15 cellular contexts compared by ENCODE assay signal in the genomic region with DNA sequence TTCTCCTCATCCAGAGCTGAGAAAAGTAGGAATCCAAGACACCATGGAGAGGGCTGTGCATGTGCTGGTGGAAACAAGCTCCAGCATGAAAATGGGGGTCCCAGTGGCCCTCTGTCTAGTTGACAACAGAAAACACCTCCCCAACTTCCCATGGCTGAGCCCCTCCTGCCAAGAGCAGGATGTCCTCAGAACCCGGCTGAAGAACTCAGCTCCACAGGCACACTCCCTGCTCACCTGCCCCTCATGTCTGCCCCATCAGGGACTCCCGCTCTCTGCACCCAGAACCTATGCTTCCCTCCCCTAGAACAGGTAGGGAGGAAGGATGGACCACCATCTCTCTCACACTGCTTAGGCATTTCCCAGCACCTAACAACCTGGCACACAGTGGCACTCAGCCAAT.
DNase-seq lines count a peak whose midpoint lies in the region; ATAC-seq and TF ChIP-seq lines count a peak whose summit lies in the region.
"Had no signal": no experiment of that assay in that cellular context is flagged by ENCODE, and none has a peak within 500 bp of the region (broad histone marks: within the 10 kb centered on the region; RNA-seq: fewer than 3 reads in every experiment).

No MANE protein-coding gene starts in this region.

- no peak overlapping the region for H2BK15ac ChIP-seq in mesendoderm (replicated peaks; ENCODE audit: low read depth)

- no peaks in the 10 kb centered on the region for H3K79me1 ChIP-seq in mesendoderm (ENCODE audit: low read length)

- no peak overlapping the region for H2AK5ac ChIP-seq in mesendoderm (ENCODE audit: low read length)

- H3K56ac ChIP-seq in mesendoderm (ENCODE audit: low read length), result no peak overlapping the region

- no peak for TF ChIP-seq POLR2A in gastrocnemius medialis (IDR thresholded peaks at IDR 0.05)

- H4K5ac ChIP-seq in mesendoderm (ENCODE audit: low read length), result no peak overlapping the region

- peaks cover 22% of the 10 kb centered on the region for H3K27me3 Mint-ChIP-seq in brain
- H3K27me3 Mint-ChIP-seq: CD8-positive, alpha-beta memory T cell had no signal

- DNase-seq in NCI-H748 (lab: John Stamatoyannopoulos, UW; ENCODE audit: unreplicated experiment) (peak; percentile 26), NCI-H748 treated with DMSO at 0.1 percent for 48 hours (lab: John Stamatoyannopoulos, UW) (no peak), mesendoderm (no peak), gastrocnemius medialis (no peak), GM20000 (ENCODE audit: low spot score) (no peak), T-helper 9 cell (no peak)
- DNase-seq: CD8-positive, alpha-beta memory T cell; DMS53; GF-D8; H9; IMR-90 had no signal

- intact Hi-C loops in gastrocnemius medialis (cut with DNase I; ENCODE audit: low total_unique reads), result loop anchor here (5.0 kb wide), 1 partner anchor 276 kb away; no protein-coding TSS in a partner anchor

- H3K4me1 Mint-ChIP-seq in brain, result peaks cover 85% of the 10 kb centered on the region
- H3K4me1 Mint-ChIP-seq: CD8-positive, alpha-beta memory T cell had no signal

- no peaks in the 10 kb centered on the region for H3K79me2 ChIP-seq in mesendoderm (ENCODE audit: control insufficient read depth, insufficient read depth, low read length)

- H3K36me3 Mint-ChIP-seq in brain, result no peaks in the 10 kb centered on the region
- H3K36me3 Mint-ChIP-seq: CD8-positive, alpha-beta memory T cell had no signal

- H3K36me3 ChIP-seq in mesendoderm (ENCODE audit: control insufficient read depth, insufficient read depth, low read length), result no peaks in the 10 kb centered on the region
- no peaks in the 10 kb centered on the region for H3K36me3 ChIP-seq in gastrocnemius medialis

- H3K4me2 ChIP-seq in mesendoderm (ENCODE audit: low read length), result no peak overlapping the region
- H3K4me2 ChIP-seq: GM23338 had no signal

- no peaks in the 10 kb centered on the region for H3K27me3 ChIP-seq in mesendoderm (ENCODE audit: insufficient read depth, low read length, poor library complexity)
- no peaks in the 10 kb centered on the region for H3K27me3 ChIP-seq in gastrocnemius medialis

- peak overlapping the region; percentile 16 for H3K23ac ChIP-seq in mesendoderm (ENCODE audit: low read length)

- H3K4me3 ChIP-seq in mesendoderm (ENCODE audit: low read length), result no peak overlapping the region
- no peak overlapping the region for H3K4me3 ChIP-seq in gastrocnemius medialis
- H3K4me3 ChIP-seq: GM23338 had no signal

- H3K27ac ChIP-seq in mesendoderm (ENCODE audit: low read depth, low read length) (no peak overlapping the region), gastrocnemius medialis (peak overlapping the region; percentile 83 to 86 (median 84))
- H3K27ac ChIP-seq: 22Rv1 had no signal

- no peak for ATAC-seq in gastrocnemius medialis
- no peak for ATAC-seq in HG02642 (IDR thresholded peaks at IDR 0.05; ENCODE audit: poor library complexity, unreplicated experiment)
- ATAC-seq: GM23338 had no signal

- in situ Hi-C loops in gastrocnemius medialis (cut with MboI; ENCODE audit: low sequenced_read_pairs in 4 of 4), result no loop called here

- no peaks in the 10 kb centered on the region for H3K9me3 ChIP-seq in gastrocnemius medialis

- TF ChIP-seq CTCF in brain (conservative IDR thresholded peaks at IDR 0.05), result no peak
- no peak for TF ChIP-seq CTCF in gastrocnemius medialis (IDR thresholded peaks at IDR 0.05 in 4 of 5, conservative IDR thresholded peaks at IDR 0.05 in 1 of 5)
- TF ChIP-seq CTCF in GM20000 (IDR thresholded peaks at IDR 0.05; ENCODE audit: extremely low read depth, missing control alignments), result no peak

- H3K27ac Mint-ChIP-seq in brain, result peak overlapping the region in 3 of 5 experiments; percentile 13 to 56 (median 37)
- H3K27ac Mint-ChIP-seq: CD8-positive, alpha-beta memory T cell; GM23338 had no signal

- no CpG with 5 or more reads among the region's 2 CpGs for WGBS in mesendoderm (ENCODE audit: extremely low coverage, insufficient coverage, low lambda C conversion rate)

- H3K9me3 Mint-ChIP-seq in brain, result no peaks in the 10 kb centered on the region
- H3K9me3 Mint-ChIP-seq: GM23338, H9 had no signal

- H3K4me3 Mint-ChIP-seq in brain, result no peak overlapping the region
- H3K4me3 Mint-ChIP-seq: CD8-positive, alpha-beta memory T cell; GM23338; H9 had no signal

- no peak overlapping the region for H3K9ac ChIP-seq in mesendoderm (ENCODE audit: low read length)

- no peak overlapping the region for H2BK120ac ChIP-seq in mesendoderm (ENCODE audit: low read depth, low read length)

- no peak overlapping the region for H4K8ac ChIP-seq in mesendoderm (ENCODE audit: low read depth, low read length)

- H3K4ac ChIP-seq in mesendoderm (ENCODE audit: low read depth, low read length), result no peak overlapping the region

- no peaks in the 10 kb centered on the region for H3K4me1 ChIP-seq in mesendoderm (ENCODE audit: control insufficient read depth, low read depth, low read length)
- peaks cover 58 to 62% of the 10 kb centered on the region in 2 donors for H3K4me1 ChIP-seq in gastrocnemius medialis

- no peak overlapping the region for H3K18ac ChIP-seq in mesendoderm (ENCODE audit: low read length)

- no peak overlapping the region for H2BK5ac ChIP-seq in mesendoderm (ENCODE audit: low read length)
